Comparison of ENCODE assay signal across 8 cellular contexts in the genomic region with DNA sequence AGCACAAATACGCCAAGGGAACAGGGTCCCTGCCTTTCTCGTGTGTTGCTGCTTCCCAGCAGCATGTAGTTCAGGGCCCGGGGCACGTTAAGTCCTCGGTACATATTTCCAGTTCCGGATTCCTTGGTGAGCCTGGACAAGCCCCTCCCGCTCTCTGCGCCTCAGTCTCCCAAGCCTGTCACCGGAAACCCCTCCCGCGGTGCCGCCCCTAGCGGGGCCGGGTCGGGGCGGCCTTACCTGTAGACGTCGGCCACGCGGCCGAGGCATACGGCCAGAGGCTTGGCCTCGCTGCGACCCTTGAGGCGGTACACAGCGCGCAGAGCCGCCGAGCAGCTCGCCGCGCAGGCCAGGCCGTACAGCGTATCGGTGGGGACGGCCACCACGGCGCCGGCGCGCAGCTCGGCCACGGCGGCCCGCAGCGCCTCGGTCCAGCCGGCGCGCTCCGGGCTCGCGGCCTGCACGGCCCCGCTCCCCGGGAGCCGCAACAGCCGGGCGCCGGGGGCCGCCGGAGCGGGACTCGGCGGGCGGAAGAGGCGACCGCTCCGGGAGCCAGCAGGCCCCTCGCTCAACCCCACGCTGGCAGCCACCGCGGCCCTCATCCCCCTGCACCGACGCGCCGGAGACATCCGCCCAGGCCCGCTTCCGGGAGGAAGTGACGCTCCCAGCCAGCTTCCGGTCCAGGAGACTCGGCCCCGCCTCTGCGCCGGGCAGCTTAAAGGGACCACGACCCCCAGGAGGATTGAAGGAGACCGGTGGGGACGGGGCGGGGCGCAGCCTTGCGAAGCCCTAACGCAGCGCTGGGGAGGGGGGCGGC. TPM values are rescaled to one million over a fixed set of nuclear protein-coding genes. Genes with fewer than 3 reads are reported as not detected.
DNase-seq lines count a peak whose midpoint lies in the region; ATAC-seq and TF ChIP-seq lines count a peak whose summit lies in the region.

A gene (plus strand): TSS at position 236 of the 814 bp plus-strand sequence. CDS start 615 bp downstream, outside the sequence.
A gene with protein sequence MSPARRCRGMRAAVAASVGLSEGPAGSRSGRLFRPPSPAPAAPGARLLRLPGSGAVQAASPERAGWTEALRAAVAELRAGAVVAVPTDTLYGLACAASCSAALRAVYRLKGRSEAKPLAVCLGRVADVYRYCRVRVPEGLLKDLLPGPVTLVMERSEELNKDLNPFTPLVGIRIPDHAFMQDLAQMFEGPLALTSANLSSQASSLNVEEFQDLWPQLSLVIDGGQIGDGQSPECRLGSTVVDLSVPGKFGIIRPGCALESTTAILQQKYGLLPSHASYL (minus strand): TSS at position 654 of the 814 bp plus-strand sequence. CDS start 28 bp downstream, at position 626.

- peak within 1 kb of the TSS; percentile 98 for H3K4me3 Mint-ChIP-seq in activated CD4-positive, alpha-beta T cell treated with anti-CD3 and anti-CD28 coated beads, Interleukin-2, amount 10 ng/mL, durations not matched to agents 24 days and 14 days

- H3K36me3 ChIP-seq in colonic mucosa = peaks cover 20% of the 10 kb centered on the region

- intact Hi-C loops in activated CD4-positive, alpha-beta T cell treated with anti-CD3 and anti-CD28 coated beads, Interleukin-2, amount 10 ng/mL, durations not matched to agents 24 days and 14 days (cut with micrococcal nuclease) = loop anchor here (1.0 to 5.0 kb wide), 5 partner anchors 12 to 330 kb away; a partner anchor contains a TSS
- intact Hi-C loops in colonic mucosa (cut with DNase I) = loop anchor here (10.0 kb wide), 1 partner anchor 73 kb away; no protein-coding TSS in a partner anchor

- H3K27ac ChIP-seq in colonic mucosa (peak within 1 kb of the TSS; percentile 93), layer of hippocampus (ENCODE audit: low read depth, low read length) (peak within 1 kb of the TSS; percentile 95)

- peak within 1 kb of the TSS; percentile 75 to 88 for H3K9ac ChIP-seq in colonic mucosa (ENCODE audit: low read depth in 2 of 2, low read length in 2 of 2)

- H3K36me3 Mint-ChIP-seq in activated CD4-positive, alpha-beta T cell treated with anti-CD3 and anti-CD28 coated beads, Interleukin-2, amount 10 ng/mL, durations not matched to agents 24 days and 14 days (ENCODE audit: low read depth) = peaks cover 48% of the 10 kb centered on the region

- peaks cover 31% of the 10 kb centered on the region for H3K4me1 Mint-ChIP-seq in activated CD4-positive, alpha-beta T cell treated with anti-CD3 and anti-CD28 coated beads, Interleukin-2, amount 10 ng/mL, durations not matched to agents 24 days and 14 days

- no peak for TF ChIP-seq CTCF in colonic mucosa (IDR thresholded peaks at IDR 0.05)

- H3K9me3 Mint-ChIP-seq in activated CD4-positive, alpha-beta T cell treated with anti-CD3 and anti-CD28 coated beads, Interleukin-2, amount 10 ng/mL, durations not matched to agents 24 days and 14 days = no peaks in the 10 kb centered on the region

- H3K4me3 ChIP-seq in colonic mucosa = peak within 1 kb of the TSS; percentile 88

- H3K27ac Mint-ChIP-seq in activated CD4-positive, alpha-beta T cell treated with anti-CD3 and anti-CD28 coated beads, Interleukin-2, amount 10 ng/mL, durations not matched to agents 24 days and 14 days = peak within 1 kb of the TSS; percentile 98

- H3K27me3 ChIP-seq in colonic mucosa (no peaks in the 10 kb centered on the region), layer of hippocampus (ENCODE audit: control insufficient read depth, insufficient read depth, low read length) (no peaks in the 10 kb centered on the region)

- no peaks in the 10 kb centered on the region for H3K9me3 ChIP-seq in colonic mucosa

- peaks cover 12% of the 10 kb centered on the region for H3K4me1 ChIP-seq in colonic mucosa

- peak; percentile 71 to 79 for DNase-seq in AML-193 (lab: John Stamatoyannopoulos, UW)
- DNase-seq in GM19238 (ENCODE audit: insufficient read length, low spot score) = peak; percentile 100
- peak; percentile 43 for DNase-seq in NCI-H524 treated with DMSO at 0.1 percent for 48 hours (lab: John Stamatoyannopoulos, UW)
- DNase-seq in activated CD4-positive, alpha-beta T cell treated with anti-CD3 and anti-CD28 coated beads, Interleukin-2, amount 10 ng/mL, durations not matched to agents 24 days and 14 days = peak; percentile 98
- DNase-seq in colonic mucosa = peak; percentile 96
- DNase-seq in stimulated activated CD4-positive, alpha-beta T cell treated with anti-CD3 and anti-CD28 coated beads, Interleukin-1b, Interleukin-23, amount 100 ng/mL, for 24 hours (ENCODE audit: low read depth in 4 of 4, low spot score in 1 of 4) = peak; percentile 84 to 93 (median 88)

- peak; percentile 83 for ATAC-seq in HG03439 (IDR thresholded peaks at IDR 0.05; ENCODE audit: unreplicated experiment)

- H3K27me3 Mint-ChIP-seq in activated CD4-positive, alpha-beta T cell treated with anti-CD3 and anti-CD28 coated beads, Interleukin-2, amount 10 ng/mL, durations not matched to agents 24 days and 14 days = no peaks in the 10 kb centered on the region

RNA-seq across cellular contexts. Expression of the first gene that starts in this region (rescaled TPM):
- 26.4 and 26.7 TPM in 2 replicates for total RNA-seq in activated CD4-positive, alpha-beta T cell treated with anti-CD3 and anti-CD28 coated beads, Interleukin-2, amount 10 ng/mL, durations not matched to agents 24 days and 14 days
- 10 to 100 TPM; 28.3 to 51.4 TPM for total RNA-seq in colonic mucosa

RNA-seq across cellular contexts. Expression of the second gene that starts in this region (rescaled TPM):
- total RNA-seq in activated CD4-positive, alpha-beta T cell treated with anti-CD3 and anti-CD28 coated beads, Interleukin-2, amount 10 ng/mL, durations not matched to agents 24 days and 14 days = 69.9 and 76.1 TPM in 2 replicates
- 10 to 100 TPM; 14.4 to 16.3 TPM for total RNA-seq in colonic mucosa

Comparison
In these comparisons a context has a peak if more than half of its experiments do, and no peak if none do; other contexts are left out.
1. Peak in every context shown above with its lines: DNase-seq, ATAC-seq, H3K4me3 ChIP-seq and H3K27ac ChIP-seq.
2. DNase-seq: peak in every context shown above with its lines; median percentile 100 in GM19238; 98 in activated CD4-positive, alpha-beta T cell treated with anti-CD3 and anti-CD28 coated beads, Interleukin-2, amount 10 ng/mL, durations not matched to agents 24 days and 14 days; 96 in colonic mucosa; 88 in stimulated activated CD4-positive, alpha-beta T cell treated with anti-CD3 and anti-CD28 coated beads, Interleukin-1b, Interleukin-23, amount 100 ng/mL, for 24 hours; 75 in AML-193; 43 in NCI-H524 treated with DMSO at 0.1 percent for 48 hours.